Comparison of ENCODE assay signal across 9 cellular contexts in the genomic region with DNA sequence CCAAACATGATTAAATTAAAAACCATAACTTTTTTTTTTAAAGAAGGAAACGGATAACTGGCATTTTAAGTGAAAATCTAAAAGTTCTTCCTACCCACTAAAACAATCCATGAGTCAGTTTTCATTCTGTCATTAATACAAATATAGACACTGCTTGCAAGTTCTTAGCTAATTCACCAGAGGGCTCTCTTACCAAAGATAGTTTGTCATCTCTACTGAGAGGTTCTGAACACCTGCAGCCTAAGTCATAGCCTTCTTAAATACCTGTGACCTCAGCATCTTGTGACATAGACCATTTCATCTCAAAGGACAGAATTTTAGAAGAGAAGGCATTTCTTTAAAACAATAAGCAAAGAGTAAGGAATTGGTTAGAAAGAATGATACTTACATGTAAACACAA.
DNase-seq lines count a peak whose midpoint lies in the region; ATAC-seq and TF ChIP-seq lines count a peak whose summit lies in the region.
"Had no signal": no experiment of that assay in that cellular context is flagged by ENCODE, and none has a peak within 500 bp of the region (broad histone marks: within the 10 kb centered on the region; RNA-seq: fewer than 3 reads in every experiment).

No MANE protein-coding gene starts in this region.

- no peak overlapping the region for H3K27ac ChIP-seq in AG04450 (ENCODE audit: low read depth, low read length)
- H3K27ac ChIP-seq: SJSA1 had no signal

- no peak overlapping the region for H3K27ac Mint-ChIP-seq in activated naive CD8-positive, alpha-beta T cell treated with anti-CD3 and anti-CD28 coated beads, Interleukin-2, amount 50 U/mL, for 24 hours

- CTCF ChIA-PET in AG04450 (lab: Charles Lee): interaction anchor here (1.3 kb wide), 1 partner anchor 12 kb away, joined by 3 read pairs; no protein-coding TSS in a partner anchor

- no peaks in the 10 kb centered on the region for H3K27me3 Mint-ChIP-seq in activated naive CD8-positive, alpha-beta T cell treated with anti-CD3 and anti-CD28 coated beads, Interleukin-2, amount 50 U/mL, for 24 hours

- no peaks in the 10 kb centered on the region for H3K36me3 Mint-ChIP-seq in activated naive CD8-positive, alpha-beta T cell treated with anti-CD3 and anti-CD28 coated beads, Interleukin-2, amount 50 U/mL, for 24 hours (ENCODE audit: low read depth)

- no peaks in the 10 kb centered on the region for H3K9me3 Mint-ChIP-seq in activated naive CD8-positive, alpha-beta T cell treated with anti-CD3 and anti-CD28 coated beads, Interleukin-2, amount 50 U/mL, for 24 hours

- no peaks in the 10 kb centered on the region for H3K4me1 Mint-ChIP-seq in activated naive CD8-positive, alpha-beta T cell treated with anti-CD3 and anti-CD28 coated beads, Interleukin-2, amount 50 U/mL, for 24 hours

- TF ChIP-seq CTCF in AG04450 (IDR thresholded peaks at IDR 0.05; ENCODE audit: low read depth, low read length): peak; percentile 38
- TF ChIP-seq CTCF in fibroblast of the aortic adventitia (IDR thresholded peaks at IDR 0.05; ENCODE audit: insufficient read depth, low read length): peak; percentile 40

- H3K4me3 ChIP-seq in AG04450 (ENCODE audit: low read depth, low read length) (no peak overlapping the region), fibroblast of the aortic adventitia (ENCODE audit: low read depth, low read length) (no peak overlapping the region)
- H3K4me3 ChIP-seq: SJSA1 had no signal

- no peak overlapping the region for H3K4me3 Mint-ChIP-seq in activated naive CD8-positive, alpha-beta T cell treated with anti-CD3 and anti-CD28 coated beads, Interleukin-2, amount 50 U/mL, for 24 hours

- peak; percentile 1 for DNase-seq in AG04450 (ENCODE audit: low read depth, low spot score)
- DNase-seq in OCI-M1 (lab: John Stamatoyannopoulos, UW): peak; percentile 29
- peak; percentile 29 for DNase-seq in fibroblast of the aortic adventitia (ENCODE audit: low read depth)
- DNase-seq in NCI-H446 treated with DMSO at 0.1 percent for 48 hours (lab: John Stamatoyannopoulos, UW): no peak
- no peak for DNase-seq in activated naive CD8-positive, alpha-beta T cell treated with anti-CD3 and anti-CD28 coated beads, Interleukin-2, amount 50 U/mL, for 24 hours

- ATAC-seq in GM18907 (IDR thresholded peaks at IDR 0.05; ENCODE audit: unreplicated experiment) (peak; percentile 55), GM21825 (IDR thresholded peaks at IDR 0.05; ENCODE audit: unreplicated experiment) (no peak), GM18873 (IDR thresholded peaks at IDR 0.05; ENCODE audit: low FRiP score, unreplicated experiment) (no peak)
- no peak for ATAC-seq in activated naive CD8-positive, alpha-beta T cell treated with anti-CD3 and anti-CD28 coated beads, Interleukin-2, amount 50 U/mL, for 24 hours

- no peaks in the 10 kb centered on the region for H3K27me3 ChIP-seq in AG04450 (ENCODE audit: control insufficient read depth, insufficient read depth, low read length)
- H3K27me3 ChIP-seq: SJSA1 had no signal

- POLR2A ChIA-PET in AG04450 (lab: Yijun Ruan, JAX): no interaction called here

- no peaks in the 10 kb centered on the region for H3K9me3 ChIP-seq in AG04450 (ENCODE audit: control insufficient read depth, insufficient read depth, low read length)
- H3K9me3 ChIP-seq: SJSA1 had no signal

Comparison
In these comparisons a context has a peak if more than half of its experiments do, and no peak if none do; other contexts are left out.
1. DNase-seq: peak in AG04450 (single experiment), OCI-M1 (single experiment) and fibroblast of the aortic adventitia (single experiment); none in NCI-H446 treated with DMSO at 0.1 percent for 48 hours (single experiment) and activated naive CD8-positive, alpha-beta T cell treated with anti-CD3 and anti-CD28 coated beads, Interleukin-2, amount 50 U/mL, for 24 hours (single experiment).